In genomic region chr5:177456591-177456964, GRCh38 we compare ENCODE assay signal across 8 cellular contexts. TPM values are rescaled to one million over a fixed set of nuclear protein-coding genes. Genes with fewer than 3 reads are reported as not detected.
A peak's percentile ranks its signal among the peaks of the same experiment; 100 is the strongest.
DNase-seq lines count a peak whose midpoint lies in the region; ATAC-seq, FAIRE-seq and TF ChIP-seq lines count a peak whose summit lies in the region.

No MANE protein-coding gene starts in this region.

- H3K56ac ChIP-seq in IMR-90 (ENCODE audit: extremely low read depth, insufficient read depth, low read length) = no peak overlapping the region

- H3K27me3 Mint-ChIP-seq in CD4-positive, CD25-positive, alpha-beta regulatory T cell = peaks cover 13% of the 10 kb centered on the region
- peaks cover 20% of the 10 kb centered on the region for H3K27me3 Mint-ChIP-seq in neural progenitor cell (ENCODE audit: insufficient read depth, low read depth)

- H4K20me1 ChIP-seq in IMR-90 (ENCODE audit: insufficient read depth, low read length) (peaks cover 67% of the 10 kb centered on the region), neural progenitor cell (ENCODE audit: low read depth) (peaks cover 63% of the 10 kb centered on the region)

- H3K18ac ChIP-seq in IMR-90 (ENCODE audit: low read depth, low read length) = no peak overlapping the region

- no peak overlapping the region for H3K4me2 ChIP-seq in IMR-90 (ENCODE audit: low read depth, low read length)
- H3K4me2 ChIP-seq in neural progenitor cell = no peak overlapping the region

- H2BK5ac ChIP-seq in IMR-90 (ENCODE audit: low read depth, low read length, poor library complexity, severe bottlenecking) = no peak overlapping the region

- H3K4me1 ChIP-seq in CD4-positive, CD25-positive, alpha-beta regulatory T cell (ENCODE audit: control insufficient read depth, insufficient read depth, low read length, poor library complexity, severe bottlenecking) = peaks cover 32% of the 10 kb centered on the region
- H3K4me1 ChIP-seq in IMR-90 (ENCODE audit: control insufficient read depth, insufficient read depth, low read length) (peaks cover 8% of the 10 kb centered on the region), neural progenitor cell (peaks cover 14% of the 10 kb centered on the region)

- no peaks in the 10 kb centered on the region for H3K27me3 ChIP-seq in CD4-positive, CD25-positive, alpha-beta regulatory T cell (ENCODE audit: control insufficient read depth, insufficient read depth, low read length)
- H3K27me3 ChIP-seq in IMR-90 (ENCODE audit: control insufficient read depth, insufficient read depth, low read length) = no peaks in the 10 kb centered on the region
- H3K27me3 ChIP-seq in neural progenitor cell = no peaks in the 10 kb centered on the region

- peaks cover 11% of the 10 kb centered on the region for H3K79me2 ChIP-seq in neural progenitor cell (ENCODE audit: low read depth)

- H3K4me3 ChIP-seq in CD4-positive, CD25-positive, alpha-beta regulatory T cell (ENCODE audit: low read depth, low read length) = no peak overlapping the region
- H3K4me3 ChIP-seq in IMR-90 (ENCODE audit: insufficient read depth, low read depth, low read length) (no peak overlapping the region), neural progenitor cell (no peak overlapping the region)

- peaks cover 0 to 24% (median 15%) of the 10 kb centered on the region in 4 donors for H3K4me1 Mint-ChIP-seq in CD4-positive, CD25-positive, alpha-beta regulatory T cell
- H3K4me1 Mint-ChIP-seq in neural progenitor cell = peaks cover 49% of the 10 kb centered on the region

- H3K36me3 Mint-ChIP-seq in CD4-positive, CD25-positive, alpha-beta regulatory T cell = peaks cover 4% of the 10 kb centered on the region
- H3K36me3 Mint-ChIP-seq in neural progenitor cell = peaks cover 15% of the 10 kb centered on the region

- H4K91ac ChIP-seq in IMR-90 (ENCODE audit: insufficient read depth, low read depth, low read length) = no peak overlapping the region

- intact Hi-C loops in IMR-90 (cut with micrococcal nuclease) = loop anchor here (1.0 to 2.0 kb wide), 2 partner anchors 41 to 146 kb away; partner anchors contain the start of genes MXD3 and PDLIM7

- CTCF ChIA-PET in IMR-90 (lab: Yijun Ruan, JAX) = interaction anchor here (0.8 to 1.6 kb wide), 4 partner anchors 11 to 67 kb away, joined by 4 to 11 read pairs (median 4); no protein-coding TSS in a partner anchor

- no peak for FAIRE-seq in GM12892 (lab: Jason Lieb, UNC)

- no peak overlapping the region for H4K8ac ChIP-seq in IMR-90 (ENCODE audit: low read depth in 2 of 2, low read length in 2 of 2)

- WGBS in IMR-90 (ENCODE audit: extremely low coverage in 2 of 2, insufficient read length in 1 of 2), 2 experiments = 65% methylated on average over 4 of the region's 12 CpGs; no CpG with 5 or more reads in 1 of the 2 experiments

- peak overlapping the region in 1 of 3 donors; percentile 93 for H3K27ac Mint-ChIP-seq in CD4-positive, CD25-positive, alpha-beta regulatory T cell
- no peak overlapping the region for H3K27ac Mint-ChIP-seq in neural progenitor cell

- H3F3A ChIP-seq in neural progenitor cell (ENCODE audit: low read depth) = peaks cover 75% of the 10 kb centered on the region

- no peak for TF ChIP-seq RAD21 in IMR-90 (IDR thresholded peaks at IDR 0.05; ENCODE audit: low read length)

- no peak overlapping the region for H2AK5ac ChIP-seq in IMR-90 (ENCODE audit: low read depth, low read length)

- peaks cover 4 to 14% of the 10 kb centered on the region in 2 experiments; a peak in 3 of 4 replicates for H3K79me1 ChIP-seq in IMR-90 (ENCODE audit: low read depth in 1 of 2, low read length in 2 of 2)

- H3K9me3 Mint-ChIP-seq in CD4-positive, CD25-positive, alpha-beta regulatory T cell = no peaks in the 10 kb centered on the region
- no peaks in the 10 kb centered on the region for H3K9me3 Mint-ChIP-seq in neural progenitor cell

- H3K9ac ChIP-seq in IMR-90 (ENCODE audit: low read depth, low read length) (no peak overlapping the region), neural progenitor cell (no peak overlapping the region)

- H2AK9ac ChIP-seq in IMR-90 (replicated peaks; ENCODE audit: low read depth, low read length, poor library complexity) = peak overlapping the region; percentile 28

- no peak overlapping the region for H3K4ac ChIP-seq in IMR-90 (ENCODE audit: low read depth, low read length)

- H2AFZ ChIP-seq in IMR-90 (replicated peaks; ENCODE audit: low read length, poor library complexity) (peak overlapping the region; percentile 68), neural progenitor cell (replicated peaks) (no peak overlapping the region)

- no peak overlapping the region for H3K14ac ChIP-seq in IMR-90 (replicated peaks; ENCODE audit: low read depth, low read length)

- DNase-seq in CD4-positive, CD25-positive, alpha-beta regulatory T cell = no peak
- no peak for DNase-seq in IMR-90
- DNase-seq in caudate nucleus (lab: John Stamatoyannopoulos, UW) = no peak
- no peak for DNase-seq in neural progenitor cell (ENCODE audit: low spot score)
- no peak for DNase-seq in AML-193 (lab: John Stamatoyannopoulos, UW)
- no peak for DNase-seq in GM12892 (ENCODE audit: insufficient read length)

- H4K5ac ChIP-seq in IMR-90 (ENCODE audit: low read depth, low read length) = no peak overlapping the region

- TF ChIP-seq POLR2A in IMR-90 (IDR thresholded peaks at IDR 0.05; ENCODE audit: low read depth, low read length) (no peak), GM12892 (IDR thresholded peaks at IDR 0.05; ENCODE audit: low read depth, low read length) (no peak)

- no peak for TF ChIP-seq CTCF in IMR-90 (conservative IDR thresholded peaks at IDR 0.05; ENCODE audit: low read depth, low read length)
- no peak for TF ChIP-seq CTCF in neural progenitor cell (IDR thresholded peaks at IDR 0.05)

- dilution Hi-C loops in IMR-90 (cut with HindIII; ENCODE audit: low sequenced_read_pairs, unreplicated experiment) = no loop called here

- BruUV-seq in IMR-90 (replicated peaks; lab: Mats Ljungman, UMichigan) = no TSS peak

- no peak overlapping the region for H3K27ac ChIP-seq in CD4-positive, CD25-positive, alpha-beta regulatory T cell (ENCODE audit: insufficient read depth, low read length, poor library complexity, severe bottlenecking)
- H3K27ac ChIP-seq in IMR-90 (ENCODE audit: insufficient read depth, low read length) (no peak overlapping the region), caudate nucleus (ENCODE audit: low read depth, low read length) (peak overlapping the region; percentile 54), neural progenitor cell (no peak overlapping the region)

- no peaks in the 10 kb centered on the region for H3K9me3 ChIP-seq in CD4-positive, CD25-positive, alpha-beta regulatory T cell (ENCODE audit: control insufficient read depth in 2 of 2, low read length in 2 of 2)
- H3K9me3 ChIP-seq in IMR-90 (ENCODE audit: control insufficient read depth, insufficient read depth, low read length) (no peaks in the 10 kb centered on the region), neural progenitor cell (ENCODE audit: low read depth) (no peaks in the 10 kb centered on the region)

- H3K23ac ChIP-seq in IMR-90 (ENCODE audit: low read depth, low read length) = no peak overlapping the region

- peak overlapping the region; percentile 86 to 94 (median 88) for H3K4me3 Mint-ChIP-seq in CD4-positive, CD25-positive, alpha-beta regulatory T cell
- peak overlapping the region; percentile 84 for H3K4me3 Mint-ChIP-seq in neural progenitor cell

- H2BK15ac ChIP-seq in IMR-90 (ENCODE audit: low read depth, low read length) = no peak overlapping the region

- H2BK20ac ChIP-seq in IMR-90 (ENCODE audit: low read depth, low read length) = no peak overlapping the region

- H2BK120ac ChIP-seq in IMR-90 (ENCODE audit: low read depth, low read length) = no peak overlapping the region

- no peak for ATAC-seq in CD4-positive, CD25-positive, alpha-beta regulatory T cell (ENCODE audit: low read depth in 2 of 2)
- ATAC-seq in IMR-90 (ENCODE audit: low read depth) (no peak), GM18867 (IDR thresholded peaks at IDR 0.05; ENCODE audit: unreplicated experiment) (no peak), GM18907 (IDR thresholded peaks at IDR 0.05; ENCODE audit: unreplicated experiment) (no peak)

- POLR2A ChIA-PET in IMR-90 (lab: Charles Lee; ENCODE audit: unreplicated experiment) = no interaction called here

- no peaks in the 10 kb centered on the region for H3K9me1 ChIP-seq in IMR-90 (ENCODE audit: insufficient read depth, low read length)

- no peaks in the 10 kb centered on the region for H3K36me3 ChIP-seq in CD4-positive, CD25-positive, alpha-beta regulatory T cell (ENCODE audit: control insufficient read depth, insufficient read depth, low read length)
- H3K36me3 ChIP-seq in IMR-90 (ENCODE audit: control insufficient read depth, insufficient read depth, low read length) (peaks cover 43% of the 10 kb centered on the region), neural progenitor cell (peaks cover 4% of the 10 kb centered on the region)

- in situ Hi-C loops in IMR-90 (cut with MboI; ENCODE audit: low sequenced_read_pairs) = no loop called here

RNA-seq across cellular contexts. Expression of gene PRR7, which starts 10.0 kb away (rescaled TPM):
- 21.8 TPM for total RNA-seq in CD4-positive, CD25-positive, alpha-beta regulatory T cell
- polyA plus RNA-seq in CD4-positive, CD25-positive, alpha-beta regulatory T cell = 10 to 100 TPM; 10.2 to 17.0 (median 11.7) TPM
- total RNA-seq in IMR-90 (2012; rRNA removed) (1.1 TPM in 2 replicates), neural progenitor cell (ENCODE audit: low replicate concordance) (4.5 and 31.7 TPM in 2 replicates)
- 10.1 and 13.6 TPM in 2 replicates for polyA plus RNA-seq in IMR-90 (2012; rRNA removed)
- polyA plus RNA-seq in IMR-90 (2012; cell fraction: cytosol; rRNA removed) = 11.9 and 36.3 TPM in 2 replicates
- polyA plus RNA-seq in IMR-90 (2012; cell fraction: nucleus; rRNA removed; ENCODE audit: low replicate concordance) = 12.9 and 42.6 TPM in 2 replicates
- polyA plus RNA-seq in GM12892 (2012; ENCODE audit: missing spikeins) = 0.34 TPM

RNA-seq across cellular contexts. Expression of gene DBN1, which starts 16.9 kb away (rescaled TPM):
- total RNA-seq in CD4-positive, CD25-positive, alpha-beta regulatory T cell = 2.3 TPM
- polyA plus RNA-seq in CD4-positive, CD25-positive, alpha-beta regulatory T cell = under 1 TPM in 1 of 4 donors, not detected in 3; 0.13 TPM
- total RNA-seq in IMR-90 (2012; rRNA removed) = 122 and 212 TPM in 2 replicates
- polyA plus RNA-seq in IMR-90 (2012; rRNA removed) = 187 and 235 TPM in 2 replicates
- 150 and 193 TPM in 2 replicates for polyA plus RNA-seq in IMR-90 (2012; cell fraction: cytosol; rRNA removed)
- 786 and 1,481 TPM in 2 replicates for polyA plus RNA-seq in IMR-90 (2012; cell fraction: nucleus; rRNA removed; ENCODE audit: low replicate concordance)
- 113 and 338 TPM in 2 replicates for total RNA-seq in neural progenitor cell (ENCODE audit: low replicate concordance)
- polyA plus RNA-seq in GM12892 (2012; ENCODE audit: missing spikeins) = 6.8 TPM

RNA-seq across cellular contexts. Expression of gene GRK6, which starts 30.1 kb away (rescaled TPM):
- 228 TPM for total RNA-seq in CD4-positive, CD25-positive, alpha-beta regulatory T cell
- polyA plus RNA-seq in CD4-positive, CD25-positive, alpha-beta regulatory T cell = 100 to 1,000 TPM in 2 of 4 donors, 10 to 100 TPM in 2; 79.2 to 127 (median 96.0) TPM
- total RNA-seq in IMR-90 (2012; rRNA removed) = 30.1 and 35.0 TPM in 2 replicates
- 25.3 and 30.1 TPM in 2 replicates for polyA plus RNA-seq in IMR-90 (2012; rRNA removed)
- polyA plus RNA-seq in IMR-90 (2012; cell fraction: cytosol; rRNA removed) = 29.1 and 34.2 TPM in 2 replicates
- 23.2 and 34.3 TPM in 2 replicates for polyA plus RNA-seq in IMR-90 (2012; cell fraction: nucleus; rRNA removed; ENCODE audit: low replicate concordance)
- 24.0 and 50.6 TPM in 2 replicates for total RNA-seq in neural progenitor cell (ENCODE audit: low replicate concordance)
- polyA plus RNA-seq in GM12892 (2012; ENCODE audit: missing spikeins) = 26.9 TPM

RNA-seq across cellular contexts. Expression of gene PDLIM7, which starts 40.8 kb away (rescaled TPM):
- total RNA-seq in CD4-positive, CD25-positive, alpha-beta regulatory T cell = 7.8 TPM
- 1 to 10 TPM; 1.6 to 2.7 (median 2.5) TPM for polyA plus RNA-seq in CD4-positive, CD25-positive, alpha-beta regulatory T cell
- total RNA-seq in IMR-90 (2012; rRNA removed) (70.4 and 72.5 TPM in 2 replicates), neural progenitor cell (ENCODE audit: low replicate concordance) (38.7 and 208 TPM in 2 replicates)
- 534 and 574 TPM in 2 replicates for polyA plus RNA-seq in IMR-90 (2012; rRNA removed)
- 252 and 588 TPM in 2 replicates for polyA plus RNA-seq in IMR-90 (2012; cell fraction: cytosol; rRNA removed)
- polyA plus RNA-seq in IMR-90 (2012; cell fraction: nucleus; rRNA removed; ENCODE audit: low replicate concordance) = 1,535 and 3,107 TPM in 2 replicates
- polyA plus RNA-seq in GM12892 (2012; ENCODE audit: missing spikeins) = 12.2 TPM

RNA-seq across cellular contexts. Expression of gene F12, which starts 47.2 kb away (rescaled TPM):
- 0.35 TPM for total RNA-seq in CD4-positive, CD25-positive, alpha-beta regulatory T cell
- under 1 TPM in 3 of 4 donors, not detected in 1; 0.16 to 0.94 (median 0.20) TPM for polyA plus RNA-seq in CD4-positive, CD25-positive, alpha-beta regulatory T cell
- total RNA-seq in IMR-90 (2012; rRNA removed) (0.36 and 0.56 TPM in 2 replicates), neural progenitor cell (ENCODE audit: low replicate concordance) (2.0 TPM in 1 of 2 replicates, not detected in the other)
- 1.2 and 1.4 TPM in 2 replicates for polyA plus RNA-seq in IMR-90 (2012; rRNA removed)
- 1.2 and 1.5 TPM in 2 replicates for polyA plus RNA-seq in IMR-90 (2012; cell fraction: cytosol; rRNA removed)
- polyA plus RNA-seq in IMR-90 (2012; cell fraction: nucleus; rRNA removed; ENCODE audit: low replicate concordance) = 1.3 and 4.0 TPM in 2 replicates
- polyA plus RNA-seq in GM12892 (2012; ENCODE audit: missing spikeins) = 0.74 TPM

Comparison
In these comparisons a context has a peak if more than half of its experiments do, and no peak if none do; other contexts are left out.
1. RNA of gene DBN1, which starts 16.9 kb away (total RNA-seq): 122 to 212 TPM in IMR-90 and 113 to 338 TPM in neural progenitor cell; 2.3 TPM in CD4-positive, CD25-positive, alpha-beta regulatory T cell (single experiment); every median in the first group is over 10 times any median in the second.